ENCODE assay signal across 15 cellular contexts in the genomic region with DNA sequence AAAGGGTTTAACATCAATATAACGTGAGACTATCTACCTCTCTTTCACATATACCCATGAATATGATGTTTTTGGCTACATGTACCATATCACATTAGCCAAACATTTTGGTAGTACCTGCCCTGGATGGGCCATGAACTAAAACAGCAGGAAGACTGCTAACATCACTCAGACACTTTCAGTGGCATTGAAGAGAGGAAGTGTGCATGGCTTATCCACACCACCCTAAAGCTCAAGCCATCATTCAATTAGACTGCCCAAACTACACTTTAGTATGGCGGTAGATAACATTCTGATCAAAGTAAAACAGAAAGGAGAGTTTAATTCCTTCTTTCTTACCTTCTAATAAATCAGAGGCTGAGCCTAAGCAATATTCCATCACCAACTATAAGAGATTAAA.
DNase-seq lines count a peak whose midpoint lies in the region; ATAC-seq and TF ChIP-seq lines count a peak whose summit lies in the region.
"Had no signal": no experiment of that assay in that cellular context is flagged by ENCODE, and none has a peak within 500 bp of the region (broad histone marks: within the 10 kb centered on the region; RNA-seq: fewer than 3 reads in every experiment).

No MANE protein-coding gene starts in this region.

- H3K36me3 ChIP-seq in BLaER1 treated with 17β-estradiol and CSF1 and Interleukin-3, amounts not matched to agents 10 nM and 100 nM = peaks cover 38 to 64% (median 46%) of the 10 kb centered on the region in 11 experiments; a peak in 21 of 22 replicates

- H3K4me1 Mint-ChIP-seq in activated B cell treated with CpG ODN at 0.5 μM for 24 hours = peaks cover 45% of the 10 kb centered on the region

- H3K4me1 ChIP-seq in BLaER1 treated with 17β-estradiol and CSF1 and Interleukin-3, amounts not matched to agents 10 nM and 100 nM = peaks cover 25 to 44% (median 33%) of the 10 kb centered on the region in 10 experiments

- peaks cover 40% of the 10 kb centered on the region for H3K36me3 Mint-ChIP-seq in activated B cell treated with CpG ODN at 0.5 μM for 24 hours (ENCODE audit: low read depth)

- H3K27me3 ChIP-seq in BLaER1 treated with 17β-estradiol and CSF1 and Interleukin-3, amounts not matched to agents 10 nM and 100 nM = no peaks in the 10 kb centered on the region
- H3K27me3 ChIP-seq: heart right ventricle had no signal

- DNase-seq in activated B cell treated with CpG ODN at 0.5 μM for 24 hours (no peak), DMS79 (lab: John Stamatoyannopoulos, UW) (no peak), NCI-H1694 treated with DMSO at 0.1 percent for 48 hours (lab: John Stamatoyannopoulos, UW) (no peak)
- DNase-seq in activated T-cell treated with anti-CD3 and anti-CD28 coated beads, Interleukin-2, amount 50 U/mL, for 48 hours = no peak
- DNase-seq: heart right ventricle; naive thymus-derived CD4-positive, alpha-beta T cell; NCI-H2081; retina; stimulated activated CD4-positive, alpha-beta T cell treated with anti-CD3 and anti-CD28 coated beads, Interleukin-4, amount 100 ng/mL, for 1 hour; stimulated activated naive CD8-positive, alpha-beta T cell treated with anti-CD3 and anti-CD28 coated beads, Interleukin-15, Interleukin-2, amounts not matched to agents 100 U/mL and 50 U/mL, for 24 hours had no signal

- no peak overlapping the region for H3K4me3 ChIP-seq in BLaER1 treated with 17β-estradiol and CSF1 and Interleukin-3, amounts not matched to agents 10 nM and 100 nM
- H3K4me3 ChIP-seq: heart right ventricle had no signal

- H3K4me2 ChIP-seq in BLaER1 treated with 17β-estradiol and CSF1 and Interleukin-3, amounts not matched to agents 10 nM and 100 nM = peak overlapping the region in 8 of 11 experiments; percentile 66 to 98 (median 76); a peak in 14 of 22 replicates

- peak overlapping the region; percentile 16 for H3K4me3 Mint-ChIP-seq in activated B cell treated with CpG ODN at 0.5 μM for 24 hours
- H3K4me3 Mint-ChIP-seq: naive thymus-derived CD4-positive, alpha-beta T cell had no signal

- H3K9ac ChIP-seq in BLaER1 treated with 17β-estradiol and CSF1 and Interleukin-3, amounts not matched to agents 10 nM and 100 nM = no peak overlapping the region

- 0 out of 22 replicates have a peak, but pooled peaks cover 0 to 5% (median 0%) of the 10 kb centered on the region in 11 experiments for H4K20me1 ChIP-seq in BLaER1 treated with 17β-estradiol and CSF1 and Interleukin-3, amounts not matched to agents 10 nM and 100 nM

- POLR2A ChIA-PET in activated B cell treated with CpG ODN at 0.5 μM for 24 hours (lab: Charles Lee) = interaction anchor here (0.6 to 3.5 kb wide), 4 partner anchors 50 to 137 kb away, joined by 4 to 18 read pairs (median 6); a partner anchor contains a TSS

- H3K9me3 Mint-ChIP-seq in activated B cell treated with CpG ODN at 0.5 μM for 24 hours = no peaks in the 10 kb centered on the region

- TF ChIP-seq CTCF in activated B cell treated with CpG ODN at 0.5 μM for 24 hours (IDR thresholded peaks at IDR 0.05) = no peak

- peak overlapping the region in 1 of 11 experiments; percentile 83; a peak in 1 of 22 replicates for H3K27ac ChIP-seq in BLaER1 treated with 17β-estradiol and CSF1 and Interleukin-3, amounts not matched to agents 10 nM and 100 nM

- intact Hi-C loops in activated B cell treated with CpG ODN at 0.5 μM for 24 hours (cut with micrococcal nuclease) = loop anchor here (5.0 kb wide), 2 partner anchors 33 to 118 kb away; no protein-coding TSS in a partner anchor

- no peaks in the 10 kb centered on the region for H3K27me3 Mint-ChIP-seq in activated B cell treated with CpG ODN at 0.5 μM for 24 hours
- H3K27me3 Mint-ChIP-seq: naive thymus-derived CD4-positive, alpha-beta T cell had no signal

- ATAC-seq in GM19324 (IDR thresholded peaks at IDR 0.05; ENCODE audit: low FRiP score, unreplicated experiment) = peak; percentile 52
- peak; percentile 47 for ATAC-seq in HG03196 (IDR thresholded peaks at IDR 0.05; ENCODE audit: unreplicated experiment)
- peak; percentile 45 for ATAC-seq in activated B cell treated with CpG ODN at 0.5 μM for 24 hours (ENCODE audit: low read depth)
- no peak for ATAC-seq in HG02938 (IDR thresholded peaks at IDR 0.05; ENCODE audit: unreplicated experiment)
- ATAC-seq: heart right ventricle; left lobe of liver; naive thymus-derived CD4-positive, alpha-beta T cell; stimulated activated naive CD8-positive, alpha-beta T cell treated with anti-CD3 and anti-CD28 coated beads, Interleukin-15, Interleukin-2, amounts not matched to agents 100 U/mL and 50 U/mL, for 24 hours had no signal

- peak overlapping the region; percentile 86 for H3K27ac Mint-ChIP-seq in activated B cell treated with CpG ODN at 0.5 μM for 24 hours

- CTCF ChIA-PET in activated B cell treated with CpG ODN at 0.5 μM for 24 hours (lab: Charles Lee) = interaction anchor here (0.7 to 2.1 kb wide), 3 partner anchors 118 to 137 kb away, joined by 3 to 8 read pairs (median 4); a partner anchor contains a TSS

- peaks cover 0 to 4% (median 0%) of the 10 kb centered on the region in 11 experiments; a peak in 1 of 22 replicates for H3K9me3 ChIP-seq in BLaER1 treated with 17β-estradiol and CSF1 and Interleukin-3, amounts not matched to agents 10 nM and 100 nM (replicated peaks in 1 of 11)
- H3K9me3 ChIP-seq: heart right ventricle had no signal
